Comparison of ENCODE assay signal across 27 cellular contexts in genomic region chr7:63065684-63066083, GRCh38.
"Had no signal": no experiment of that assay in that cellular context is flagged by ENCODE, and none has a peak within 500 bp of the region (broad histone marks: within the 10 kb centered on the region; RNA-seq: fewer than 3 reads in every experiment).

No MANE protein-coding gene starts in this region.

- H3K27ac ChIP-seq: heart right ventricle, hepatocyte, left ventricle myocardium inferior, parathyroid adenoma, psoas muscle, skin epidermis, stomach, testis, thyroid gland, transverse colon, upper lobe of right lung had no signal

- H3K36me3 Mint-ChIP-seq: stimulated activated naive B cell treated with anti-CD40 and anti-IgM and Interleukin-4, amounts not matched to agents 10 μg/mL and 1 μg/mL and 100 μg/mL, for 72 hours had no signal

- H3K27me3 ChIP-seq: heart right ventricle, hepatocyte, stomach, testis, thyroid gland, transverse colon, upper lobe of right lung had no signal

- H3K9me3 ChIP-seq: testis, thyroid gland, upper lobe of right lung had no signal

- H3K4me2 ChIP-seq: hepatocyte had no signal

- H3K27me3 Mint-ChIP-seq: memory B cell; naive thymus-derived CD8-positive, alpha-beta T cell; stimulated activated naive B cell treated with anti-CD40 and anti-IgM and Interleukin-4, amounts not matched to agents 10 μg/mL and 1 μg/mL and 100 μg/mL, for 72 hours had no signal

- H3K9ac ChIP-seq: parathyroid adenoma had no signal

- H3K4me1 ChIP-seq: heart right ventricle, left ventricle myocardium inferior, parathyroid adenoma, psoas muscle, stomach, testis, thyroid gland, transverse colon, upper lobe of right lung had no signal

- H3K4me1 Mint-ChIP-seq: memory B cell; nephron; neural crest cell; stimulated activated naive B cell treated with anti-CD40 and anti-IgM and Interleukin-4, amounts not matched to agents 10 μg/mL and 1 μg/mL and 100 μg/mL, for 72 hours had no signal

- DNase-seq: heart right ventricle; islet precursor cell; left ventricle myocardium inferior; midbrain; mucosa of descending colon; naive thymus-derived CD8-positive, alpha-beta T cell; nucleus accumbens; psoas muscle; right cardiac atrium; stimulated activated CD4-positive, alpha-beta T cell treated with anti-CD3 and anti-CD28 coated beads, Interleukin-12 subunit alpha, Interleukin-12 subunit beta, amount 100 ng/mL, for 4 hours; stimulated activated CD4-positive, alpha-beta T cell treated with anti-CD3 and anti-CD28 coated beads, Interleukin-15, amount 100 ng/mL, for 24 hours; stimulated activated CD4-positive, alpha-beta T cell treated with anti-CD3 and anti-CD28 coated beads, Interleukin-2, amount 100 ng/mL, for 24 hours; stimulated activated CD4-positive, alpha-beta T cell treated with anti-CD3 and anti-CD28 coated beads, Interleukin-4, amount 100 ng/mL, for 1 hour; stimulated activated naive B cell treated with anti-CD40 and anti-IgM and Interleukin-4, amounts not matched to agents 10 μg/mL and 1 μg/mL and 100 μg/mL, for 72 hours; stimulated activated naive CD8-positive, alpha-beta T cell treated with anti-CD3 and anti-CD28 coated beads, Interleukin-15, Interleukin-2, amounts not matched to agents 100 U/mL and 50 U/mL, for 24 hours; stomach; testis; thyroid gland; transverse colon; upper lobe of right lung had no signal

- H3K79me2 ChIP-seq: hepatocyte, parathyroid adenoma had no signal

- FAIRE-seq: urothelium cell line had no signal

- H3K27ac Mint-ChIP-seq: memory B cell; naive thymus-derived CD8-positive, alpha-beta T cell; nephron; stimulated activated naive B cell treated with anti-CD40 and anti-IgM and Interleukin-4, amounts not matched to agents 10 μg/mL and 1 μg/mL and 100 μg/mL, for 72 hours had no signal

- H3K4me3 Mint-ChIP-seq: memory B cell; naive thymus-derived CD8-positive, alpha-beta T cell; nephron; neural crest cell; stimulated activated naive B cell treated with anti-CD40 and anti-IgM and Interleukin-4, amounts not matched to agents 10 μg/mL and 1 μg/mL and 100 μg/mL, for 72 hours had no signal

- H2AFZ ChIP-seq: hepatocyte, parathyroid adenoma had no signal

- H3K36me3 ChIP-seq: heart right ventricle, left ventricle myocardium inferior, stomach, thyroid gland, transverse colon, upper lobe of right lung had no signal

- H3K4me3 ChIP-seq: heart right ventricle, hepatocyte, left ventricle myocardium inferior, mucosa of descending colon, psoas muscle, skin epidermis, stomach, testis, thyroid gland, transverse colon, upper lobe of right lung had no signal
